23 cellular contexts compared by ENCODE assay signal in the genomic region with DNA sequence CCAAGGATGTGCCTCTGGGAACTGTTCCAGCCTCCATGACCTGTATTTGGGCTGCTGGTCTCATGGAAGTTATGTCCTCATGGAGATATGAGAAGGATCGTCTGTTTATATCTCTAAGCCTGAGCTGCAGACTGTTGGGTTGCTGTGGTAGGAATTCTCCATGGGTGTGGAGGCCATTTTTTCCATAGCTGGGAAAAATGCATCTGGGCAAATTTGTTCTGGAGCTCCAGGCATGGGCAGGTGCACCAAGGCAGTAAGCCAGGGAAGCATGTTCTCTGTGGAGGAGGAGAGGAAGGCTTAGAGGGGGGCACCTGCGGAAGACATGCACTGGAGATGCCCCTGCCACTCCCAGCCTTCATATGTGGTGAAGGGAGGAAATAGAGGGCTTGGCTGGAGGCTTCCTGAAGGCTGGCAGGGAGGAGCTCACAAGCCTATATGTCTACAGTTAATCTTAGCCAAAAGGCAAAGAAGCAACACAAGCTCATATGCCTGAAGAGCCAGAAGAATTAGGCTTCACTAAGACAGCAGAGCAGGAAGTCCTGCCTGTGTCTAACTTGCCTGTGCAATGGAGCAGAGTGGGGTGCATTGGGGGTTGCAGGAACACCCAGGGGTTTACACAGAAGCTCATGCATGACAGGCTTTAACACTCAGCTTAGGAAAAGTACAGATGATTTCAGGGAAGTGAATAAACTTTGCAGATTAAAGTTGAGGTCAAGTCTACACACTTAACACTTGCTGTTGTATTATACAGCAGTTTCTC.
"Had no signal": no experiment of that assay in that cellular context is flagged by ENCODE, and none has a peak within 500 bp of the region (broad histone marks: within the 10 kb centered on the region; RNA-seq: fewer than 3 reads in every experiment).

No MANE protein-coding gene starts in this region.

- H3K4me3 Mint-ChIP-seq: immature natural killer cell; natural killer cell treated with Interleukin-12 subunit alpha and Interleukin-12 subunit beta and Interleukin-15 and Interleukin-18, amount 100 ng/mL, for 72 hours; stimulated activated naive B cell treated with anti-CD40 and anti-IgM and Interleukin-4, amounts not matched to agents 10 μg/mL and 1 μg/mL and 100 μg/mL, for 72 hours; stimulated activated naive CD8-positive, alpha-beta T cell treated with anti-CD3 and anti-CD28 coated beads, Interleukin-15, amount 100 ng/mL, for 72 hours had no signal

- H3K9me3 ChIP-seq: esophagus squamous epithelium, psoas muscle, testis had no signal

- H3K4me3 ChIP-seq: esophagus squamous epithelium, gastroesophageal sphincter, lung, psoas muscle, sigmoid colon, skin epidermis, testis, tibial nerve had no signal

- H3K36me3 Mint-ChIP-seq: natural killer cell treated with Interleukin-12 subunit alpha and Interleukin-12 subunit beta and Interleukin-15 and Interleukin-18, amount 100 ng/mL, for 72 hours; stimulated activated naive B cell treated with anti-CD40 and anti-IgM and Interleukin-4, amounts not matched to agents 10 μg/mL and 1 μg/mL and 100 μg/mL, for 72 hours had no signal

- H3K27ac ChIP-seq: esophagus squamous epithelium, gastroesophageal sphincter, psoas muscle, sigmoid colon, skin epidermis, testis, tibial nerve had no signal

- H3K27me3 ChIP-seq: esophagus squamous epithelium, gastroesophageal sphincter, sigmoid colon, testis, tibial nerve had no signal

- H3K27ac Mint-ChIP-seq: immature natural killer cell; natural killer cell treated with Interleukin-12 subunit alpha and Interleukin-12 subunit beta and Interleukin-15 and Interleukin-18, amount 100 ng/mL, for 72 hours; stimulated activated naive B cell treated with anti-CD40 and anti-IgM and Interleukin-4, amounts not matched to agents 10 μg/mL and 1 μg/mL and 100 μg/mL, for 72 hours; stimulated activated naive CD8-positive, alpha-beta T cell treated with anti-CD3 and anti-CD28 coated beads, Interleukin-15, amount 100 ng/mL, for 72 hours had no signal

- H3K36me3 ChIP-seq: esophagus squamous epithelium, gastroesophageal sphincter, sigmoid colon, tibial nerve had no signal

- DNase-seq: effector memory CD4-positive, alpha-beta T cell; esophagus squamous epithelium; foreskin fibroblast; immature natural killer cell; kidney; left cardiac atrium; left ventricle myocardium superior; mesenchymal stem cell; midbrain; occipital lobe; psoas muscle; retina; sigmoid colon; stimulated activated CD4-positive, alpha-beta T cell treated with anti-CD3 and anti-CD28 coated beads, Interleukin-2, amount 100 ng/mL, for 24 hours; stimulated activated CD4-positive, alpha-beta T cell treated with anti-CD3 and anti-CD28 coated beads, Interleukin-4, amount 100 ng/mL, for 4 hours; stimulated activated naive B cell treated with anti-CD40 and anti-IgM and Interleukin-4, amounts not matched to agents 10 μg/mL and 1 μg/mL and 100 μg/mL, for 72 hours; stimulated activated naive CD8-positive, alpha-beta T cell treated with anti-CD3 and anti-CD28 coated beads, Interleukin-15, amount 100 ng/mL, for 72 hours; testis had no signal

- H3K27me3 Mint-ChIP-seq: stimulated activated naive CD8-positive, alpha-beta T cell treated with anti-CD3 and anti-CD28 coated beads, Interleukin-15, amount 100 ng/mL, for 72 hours had no signal

- H3K4me1 Mint-ChIP-seq: stimulated activated naive B cell treated with anti-CD40 and anti-IgM and Interleukin-4, amounts not matched to agents 10 μg/mL and 1 μg/mL and 100 μg/mL, for 72 hours had no signal

- H3K4me1 ChIP-seq: psoas muscle, testis had no signal

- ATAC-seq: gastroesophageal sphincter; left cardiac atrium; left ventricle myocardium superior; natural killer cell treated with Interleukin-12 subunit alpha and Interleukin-12 subunit beta and Interleukin-15 and Interleukin-18, amount 100 ng/mL, for 72 hours; psoas muscle; stimulated activated naive B cell treated with anti-CD40 and anti-IgM and Interleukin-4, amounts not matched to agents 10 μg/mL and 1 μg/mL and 100 μg/mL, for 72 hours; stimulated activated naive CD8-positive, alpha-beta T cell treated with anti-CD3 and anti-CD28 coated beads, Interleukin-15, amount 100 ng/mL, for 72 hours had no signal
